8 cellular contexts compared by ENCODE assay signal in genomic region chr20:31951203-31951529, GRCh38. TPM values are rescaled to one million over a fixed set of nuclear protein-coding genes. Genes with fewer than 3 reads are reported as not detected.
DNase-seq lines count a peak whose midpoint lies in the region; ATAC-seq, FAIRE-seq and TF ChIP-seq lines count a peak whose summit lies in the region.

No MANE protein-coding gene starts in this region.

- H3K4me3 ChIP-seq in heart right ventricle, result peak overlapping the region; percentile 67 to 98 (median 90)
- H3K4me3 ChIP-seq in mesodermal cell (ENCODE audit: extremely low read depth, insufficient read depth, low read length, poor library complexity, severe bottlenecking), result peak overlapping the region; percentile 94
- H3K4me3 ChIP-seq in urinary bladder (ENCODE audit: low read depth, low read length), result peak overlapping the region; percentile 86

- H3K9me3 ChIP-seq in heart right ventricle (peaks cover 0 to 8% (median 0%) of the 10 kb centered on the region in 11 donors), mesodermal cell (ENCODE audit: control insufficient read depth, low read length) (peaks cover 9% of the 10 kb centered on the region)

- peak overlapping the region; percentile 91 for H3K27ac Mint-ChIP-seq in MCF 10A (ENCODE audit: low read depth, unreplicated experiment)

- CTCF ChIA-PET in MCF 10A (lab: Yijun Ruan, JAX), result interaction anchor here (0.5 to 8.4 kb wide), 33 partner anchors 7 to 369 kb away, joined by 3 to 200 read pairs (median 8); partner anchors contain the start of gene XKR7

- peaks cover 13% of the 10 kb centered on the region for H3K4me1 Mint-ChIP-seq in MCF 10A (ENCODE audit: insufficient read depth, unreplicated experiment)

- peaks cover 0 to 5% (median 0%) of the 10 kb centered on the region in 7 donors for H3K27me3 ChIP-seq in heart right ventricle

- H3K9me3 Mint-ChIP-seq in MCF 10A (ENCODE audit: unreplicated experiment), result no peaks in the 10 kb centered on the region

- no peak for DNase-seq in heart right ventricle
- no peak for DNase-seq in left ventricle myocardium superior
- no peak for DNase-seq in MCF 10A (ENCODE audit: unreplicated experiment)
- no peak for DNase-seq in A172 (ENCODE audit: low spot score)
- no peak for DNase-seq in HuH-7 (ENCODE audit: low spot score)
- no peak for DNase-seq in H54 (ENCODE audit: insufficient read length, low spot score)

- 4 to 6% methylated on average over 6 of the region's 6 CpGs for WGBS in heart right ventricle, 2 donors
- WGBS in mesodermal cell (ENCODE audit: insufficient coverage in 2 of 2), 2 experiments, result 11 to 22% methylated on average over 2 to 6 of the region's 6 CpGs
- 8% methylated on average over 6 of the region's 6 CpGs for WGBS in urinary bladder

- no peak for TF ChIP-seq CTCF in heart right ventricle (IDR thresholded peaks at IDR 0.05)
- no peak for TF ChIP-seq CTCF in MCF 10A (IDR thresholded peaks at IDR 0.05; ENCODE audit: unreplicated experiment)

- TF ChIP-seq POLR2A in H54 (IDR thresholded peaks at IDR 0.05; ENCODE audit: low read depth, low read length), result no peak

- H3K27ac ChIP-seq in heart right ventricle, result peak overlapping the region in 7 of 10 donors; percentile 73 to 90 (median 88)
- peak overlapping the region; percentile 59 for H3K27ac ChIP-seq in mesodermal cell (ENCODE audit: low read depth, low read length, severe bottlenecking)
- H3K27ac ChIP-seq in urinary bladder (ENCODE audit: low read depth), result no peak overlapping the region

- H3K27me3 Mint-ChIP-seq in MCF 10A (ENCODE audit: insufficient read depth, unreplicated experiment), result peaks cover 23% of the 10 kb centered on the region

- BruUV-seq in MCF 10A (replicated peaks; lab: Mats Ljungman, UMichigan), result no TSS peak

- intact Hi-C loops in heart right ventricle (cut with DNase I) (loop anchor here in 6 of 10 donors (2.0 to 10.0 kb wide), 5 partner anchors 74 to 128 kb away; no protein-coding TSS in a partner anchor), left ventricle myocardium superior (cut with micrococcal nuclease) (loop anchor here (5.0 kb wide), 1 partner anchor 99 kb away; no protein-coding TSS in a partner anchor), MCF 10A (cut with micrococcal nuclease) (loop anchor here (5.0 kb wide), 1 partner anchor 81 kb away; no protein-coding TSS in a partner anchor)

- H3K36me3 ChIP-seq in heart right ventricle, result peaks cover 0 to 41% (median 31%) of the 10 kb centered on the region in 9 donors
- H3K36me3 ChIP-seq in mesodermal cell (ENCODE audit: control insufficient read depth, insufficient read depth, low read length), result peaks cover 45% of the 10 kb centered on the region
- no peaks in the 10 kb centered on the region for H3K36me3 ChIP-seq in urinary bladder (ENCODE audit: insufficient read depth)

- POLR2A ChIA-PET in MCF 10A (lab: Yijun Ruan, JAX), result interaction anchor here (0.9 to 3.2 kb wide), 7 partner anchors 9 to 556 kb away, joined by 3 to 17 read pairs (median 5); no protein-coding TSS in a partner anchor

- H3K4me1 ChIP-seq in heart right ventricle, result peaks cover 8 to 18% (median 15%) of the 10 kb centered on the region in 9 donors
- no peaks in the 10 kb centered on the region for H3K4me1 ChIP-seq in mesodermal cell (ENCODE audit: control insufficient read depth, insufficient read depth, low read length, poor library complexity, severe bottlenecking)
- H3K4me1 ChIP-seq in urinary bladder (ENCODE audit: insufficient read depth), result no peaks in the 10 kb centered on the region

- FAIRE-seq in H54 (lab: Jason Lieb, UNC), result no peak

- H3K36me3 Mint-ChIP-seq in MCF 10A (ENCODE audit: insufficient read depth, unreplicated experiment), result peaks cover 39% of the 10 kb centered on the region

- peak overlapping the region; percentile 81 for H3K4me3 Mint-ChIP-seq in MCF 10A (ENCODE audit: unreplicated experiment)

- no peak for ATAC-seq in heart right ventricle
- no peak for ATAC-seq in left ventricle myocardium superior

RNA-seq across cellular contexts. Expression of gene PDRG1, which starts 0.7 kb away (rescaled TPM):
- total RNA-seq in heart right ventricle (10 to 100 TPM in 1 of 10 donors, 1 to 10 TPM in 9; 6.4 to 10.7 (median 7.5) TPM), left ventricle myocardium superior (9.7 TPM), MCF 10A (2022) (12.2 and 16.3 TPM in 2 replicates), urinary bladder (2.9 TPM)
- polyA plus RNA-seq in heart right ventricle (10 to 100 TPM in 1 of 2 donors, 1 to 10 TPM in 1; 7.3 to 12.8 TPM), urinary bladder (14.0 TPM)
- 14.5 TPM for polyA plus RNA-seq in mesodermal cell (2013, experiment 1 of 2)
- polyA plus RNA-seq in mesodermal cell (2013, experiment 2 of 2), result 11.4 TPM
- total RNA-seq in A172 (2014; rRNA removed; shearing (Covaris generic)), result 7.9 and 11.5 TPM in 2 replicates

RNA-seq across cellular contexts. Expression of gene XKR7, which starts 16.8 kb away (rescaled TPM):
- total RNA-seq in heart right ventricle, result not detected
- polyA plus RNA-seq in heart right ventricle, result not detected
- not detected for total RNA-seq in left ventricle myocardium superior
- not detected in 2 replicates for total RNA-seq in MCF 10A (2022)
- polyA plus RNA-seq in mesodermal cell (2013, experiment 1 of 2), result 0.41 TPM
- 0.35 TPM for polyA plus RNA-seq in mesodermal cell (2013, experiment 2 of 2)
- total RNA-seq in urinary bladder, result 0.05 TPM
- polyA plus RNA-seq in urinary bladder, result 0.03 TPM
- not detected in 2 replicates for total RNA-seq in A172 (2014; rRNA removed; shearing (Covaris generic))

RNA-seq across cellular contexts. Expression of gene CCM2L, which starts 59.1 kb away (rescaled TPM):
- total RNA-seq in heart right ventricle (10 to 100 TPM in 1 of 10 donors, 1 to 10 TPM in 9; 4.9 to 10.7 (median 7.4) TPM), left ventricle myocardium superior (9.2 TPM), MCF 10A (2022) (not detected in 2 replicates), urinary bladder (5.8 TPM)
- polyA plus RNA-seq in heart right ventricle (10 to 100 TPM; 12.9 to 26.8 TPM), urinary bladder (9.3 TPM)
- 6.3 TPM for polyA plus RNA-seq in mesodermal cell (2013, experiment 1 of 2)
- polyA plus RNA-seq in mesodermal cell (2013, experiment 2 of 2), result 3.2 TPM
- total RNA-seq in A172 (2014; rRNA removed; shearing (Covaris generic)), result not detected in 2 replicates
